20 cellular contexts compared by ENCODE assay signal in genomic region chr2:207260947-207261346, GRCh38.
"Had no signal": no experiment of that assay in that cellular context is flagged by ENCODE, and none has a peak within 500 bp of the region (broad histone marks: within the 10 kb centered on the region; RNA-seq: fewer than 3 reads in every experiment).

No MANE protein-coding gene starts in this region.

- H3K4me1 Mint-ChIP-seq: activated naive CD8-positive, alpha-beta T cell treated with anti-CD3 and anti-CD28 coated beads, Interleukin-2, amount 10 ng/mL, durations not matched to agents 7 days and 5 days had no signal

- ATAC-seq: activated CD4-positive, alpha-beta T cell treated with anti-CD3 and anti-CD28 coated beads for 36 hours; body of pancreas; foreskin keratinocyte; left cardiac atrium; sciatic nerve had no signal

- H3K27me3 ChIP-seq: body of pancreas, foreskin keratinocyte, testis had no signal

- H3K9me3 ChIP-seq: body of pancreas, testis had no signal

- H3K4me3 ChIP-seq: body of pancreas, testis had no signal

- H3K4me3 Mint-ChIP-seq: activated B cell treated with CpG ODN at 0.5 μM for 24 hours; activated CD4-positive, alpha-beta T cell treated with anti-CD3 and anti-CD28 coated beads for 36 hours; activated naive CD4-positive, alpha-beta T cell treated with anti-CD3 and anti-CD28 coated beads for 36 hours; activated naive CD8-positive, alpha-beta T cell treated with anti-CD3 and anti-CD28 coated beads, Interleukin-2, amount 10 ng/mL, durations not matched to agents 7 days and 5 days; neural crest cell; type B pancreatic cell had no signal

- H3K9me3 Mint-ChIP-seq: activated B cell treated with CpG ODN at 0.5 μM for 24 hours; activated naive CD4-positive, alpha-beta T cell treated with anti-CD3 and anti-CD28 coated beads for 36 hours; neural crest cell; type B pancreatic cell had no signal

- DNase-seq: activated B cell treated with CpG ODN at 0.5 μM for 24 hours; activated CD4-positive, alpha-beta T cell treated with anti-CD3 and anti-CD28 coated beads for 36 hours; activated CD4-positive, alpha-beta T cell treated with anti-CD3 and anti-CD28 coated beads, Interleukin-2, amount 50 U/mL, for 4 hours; activated effector memory CD4-positive, alpha-beta T cell treated with Interleukin-2 at 50 U/mL for 16 hours; activated naive CD4-positive, alpha-beta T cell treated with anti-CD3 and anti-CD28 coated beads for 36 hours; activated naive CD8-positive, alpha-beta T cell treated with anti-CD3 and anti-CD28 coated beads, Interleukin-2, amount 10 ng/mL, durations not matched to agents 7 days and 5 days; activated T-cell treated with anti-CD3 and anti-CD28 coated beads, Interleukin-2, amount 50 U/mL, for 48 hours; body of pancreas; foreskin keratinocyte; islet precursor cell; left cardiac atrium; naive B cell; stimulated activated CD4-positive, alpha-beta T cell treated with anti-CD3 and anti-CD28 coated beads, Interleukin-4, amount 100 ng/mL, for 1 hour; stimulated activated naive CD4-positive, alpha-beta T cell; T-helper 9 cell; testis had no signal

- H3K36me3 Mint-ChIP-seq: activated naive CD8-positive, alpha-beta T cell treated with anti-CD3 and anti-CD28 coated beads, Interleukin-2, amount 10 ng/mL, durations not matched to agents 7 days and 5 days; type B pancreatic cell had no signal

- H3K27me3 Mint-ChIP-seq: activated CD4-positive, alpha-beta T cell treated with anti-CD3 and anti-CD28 coated beads for 36 hours; type B pancreatic cell had no signal

- H3K4me1 ChIP-seq: body of pancreas had no signal

- H3K27ac ChIP-seq: body of pancreas, epithelial cell of prostate, foreskin keratinocyte, testis had no signal

- H3K27ac Mint-ChIP-seq: activated B cell treated with CpG ODN at 0.5 μM for 24 hours; activated CD4-positive, alpha-beta T cell treated with anti-CD3 and anti-CD28 coated beads for 36 hours; activated naive CD4-positive, alpha-beta T cell treated with anti-CD3 and anti-CD28 coated beads for 36 hours; activated naive CD8-positive, alpha-beta T cell treated with anti-CD3 and anti-CD28 coated beads, Interleukin-2, amount 10 ng/mL, durations not matched to agents 7 days and 5 days; type B pancreatic cell had no signal
